ENCODE assay signal across 1 cellular context in genomic region chr1:197958438-197958837, GRCh38.
TF ChIP-seq lines count a peak whose summit lies in the region.

No MANE protein-coding gene starts in this region.

TF ChIP-seq in H1, 55 proteins besides CTCF, POLR2A, EP300 and RAD21 (continued from another document):
- TF ChIP-seq, protein P1, sequence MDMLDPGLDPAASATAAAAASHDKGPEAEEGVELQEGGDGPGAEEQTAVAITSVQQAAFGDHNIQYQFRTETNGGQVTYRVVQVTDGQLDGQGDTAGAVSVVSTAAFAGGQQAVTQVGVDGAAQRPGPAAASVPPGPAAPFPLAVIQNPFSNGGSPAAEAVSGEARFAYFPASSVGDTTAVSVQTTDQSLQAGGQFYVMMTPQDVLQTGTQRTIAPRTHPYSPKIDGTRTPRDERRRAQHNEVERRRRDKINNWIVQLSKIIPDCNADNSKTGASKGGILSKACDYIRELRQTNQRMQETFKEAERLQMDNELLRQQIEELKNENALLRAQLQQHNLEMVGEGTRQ (IDR thresholded peaks at IDR 0.05; ENCODE audit: low read length), result no peak
- TF ChIP-seq SP1 (IDR thresholded peaks at IDR 0.05; ENCODE audit: low read depth, low read length) (no peak), CBX8 (IDR thresholded peaks at IDR 0.05; ENCODE audit: borderline replicate concordance, low read depth, low read length) (no peak), ZNF274 (IDR thresholded peaks at IDR 0.05; ENCODE audit: borderline replicate concordance, extremely low read depth, low read length) (no peak), SAP30 (IDR thresholded peaks at IDR 0.05; ENCODE audit: insufficient read depth, insufficient replicate concordance, low read length) (no peak), RNF2 (IDR thresholded peaks at IDR 0.05; ENCODE audit: borderline replicate concordance, low read depth, low read length, missing control alignments, poor library complexity, severe bottlenecking) (no peak), TEAD4 (IDR thresholded peaks at IDR 0.05; ENCODE audit: low read depth, low read length) (no peak), SP2 (IDR thresholded peaks at IDR 0.05; ENCODE audit: low read length) (no peak), SIN3A (conservative IDR thresholded peaks at IDR 0.05 in 1 of 2, IDR thresholded peaks at IDR 0.05 in 1 of 2; ENCODE audit: low read depth in 1 of 2, low read length in 2 of 2) (no peak)
- TF ChIP-seq, protein P2, sequence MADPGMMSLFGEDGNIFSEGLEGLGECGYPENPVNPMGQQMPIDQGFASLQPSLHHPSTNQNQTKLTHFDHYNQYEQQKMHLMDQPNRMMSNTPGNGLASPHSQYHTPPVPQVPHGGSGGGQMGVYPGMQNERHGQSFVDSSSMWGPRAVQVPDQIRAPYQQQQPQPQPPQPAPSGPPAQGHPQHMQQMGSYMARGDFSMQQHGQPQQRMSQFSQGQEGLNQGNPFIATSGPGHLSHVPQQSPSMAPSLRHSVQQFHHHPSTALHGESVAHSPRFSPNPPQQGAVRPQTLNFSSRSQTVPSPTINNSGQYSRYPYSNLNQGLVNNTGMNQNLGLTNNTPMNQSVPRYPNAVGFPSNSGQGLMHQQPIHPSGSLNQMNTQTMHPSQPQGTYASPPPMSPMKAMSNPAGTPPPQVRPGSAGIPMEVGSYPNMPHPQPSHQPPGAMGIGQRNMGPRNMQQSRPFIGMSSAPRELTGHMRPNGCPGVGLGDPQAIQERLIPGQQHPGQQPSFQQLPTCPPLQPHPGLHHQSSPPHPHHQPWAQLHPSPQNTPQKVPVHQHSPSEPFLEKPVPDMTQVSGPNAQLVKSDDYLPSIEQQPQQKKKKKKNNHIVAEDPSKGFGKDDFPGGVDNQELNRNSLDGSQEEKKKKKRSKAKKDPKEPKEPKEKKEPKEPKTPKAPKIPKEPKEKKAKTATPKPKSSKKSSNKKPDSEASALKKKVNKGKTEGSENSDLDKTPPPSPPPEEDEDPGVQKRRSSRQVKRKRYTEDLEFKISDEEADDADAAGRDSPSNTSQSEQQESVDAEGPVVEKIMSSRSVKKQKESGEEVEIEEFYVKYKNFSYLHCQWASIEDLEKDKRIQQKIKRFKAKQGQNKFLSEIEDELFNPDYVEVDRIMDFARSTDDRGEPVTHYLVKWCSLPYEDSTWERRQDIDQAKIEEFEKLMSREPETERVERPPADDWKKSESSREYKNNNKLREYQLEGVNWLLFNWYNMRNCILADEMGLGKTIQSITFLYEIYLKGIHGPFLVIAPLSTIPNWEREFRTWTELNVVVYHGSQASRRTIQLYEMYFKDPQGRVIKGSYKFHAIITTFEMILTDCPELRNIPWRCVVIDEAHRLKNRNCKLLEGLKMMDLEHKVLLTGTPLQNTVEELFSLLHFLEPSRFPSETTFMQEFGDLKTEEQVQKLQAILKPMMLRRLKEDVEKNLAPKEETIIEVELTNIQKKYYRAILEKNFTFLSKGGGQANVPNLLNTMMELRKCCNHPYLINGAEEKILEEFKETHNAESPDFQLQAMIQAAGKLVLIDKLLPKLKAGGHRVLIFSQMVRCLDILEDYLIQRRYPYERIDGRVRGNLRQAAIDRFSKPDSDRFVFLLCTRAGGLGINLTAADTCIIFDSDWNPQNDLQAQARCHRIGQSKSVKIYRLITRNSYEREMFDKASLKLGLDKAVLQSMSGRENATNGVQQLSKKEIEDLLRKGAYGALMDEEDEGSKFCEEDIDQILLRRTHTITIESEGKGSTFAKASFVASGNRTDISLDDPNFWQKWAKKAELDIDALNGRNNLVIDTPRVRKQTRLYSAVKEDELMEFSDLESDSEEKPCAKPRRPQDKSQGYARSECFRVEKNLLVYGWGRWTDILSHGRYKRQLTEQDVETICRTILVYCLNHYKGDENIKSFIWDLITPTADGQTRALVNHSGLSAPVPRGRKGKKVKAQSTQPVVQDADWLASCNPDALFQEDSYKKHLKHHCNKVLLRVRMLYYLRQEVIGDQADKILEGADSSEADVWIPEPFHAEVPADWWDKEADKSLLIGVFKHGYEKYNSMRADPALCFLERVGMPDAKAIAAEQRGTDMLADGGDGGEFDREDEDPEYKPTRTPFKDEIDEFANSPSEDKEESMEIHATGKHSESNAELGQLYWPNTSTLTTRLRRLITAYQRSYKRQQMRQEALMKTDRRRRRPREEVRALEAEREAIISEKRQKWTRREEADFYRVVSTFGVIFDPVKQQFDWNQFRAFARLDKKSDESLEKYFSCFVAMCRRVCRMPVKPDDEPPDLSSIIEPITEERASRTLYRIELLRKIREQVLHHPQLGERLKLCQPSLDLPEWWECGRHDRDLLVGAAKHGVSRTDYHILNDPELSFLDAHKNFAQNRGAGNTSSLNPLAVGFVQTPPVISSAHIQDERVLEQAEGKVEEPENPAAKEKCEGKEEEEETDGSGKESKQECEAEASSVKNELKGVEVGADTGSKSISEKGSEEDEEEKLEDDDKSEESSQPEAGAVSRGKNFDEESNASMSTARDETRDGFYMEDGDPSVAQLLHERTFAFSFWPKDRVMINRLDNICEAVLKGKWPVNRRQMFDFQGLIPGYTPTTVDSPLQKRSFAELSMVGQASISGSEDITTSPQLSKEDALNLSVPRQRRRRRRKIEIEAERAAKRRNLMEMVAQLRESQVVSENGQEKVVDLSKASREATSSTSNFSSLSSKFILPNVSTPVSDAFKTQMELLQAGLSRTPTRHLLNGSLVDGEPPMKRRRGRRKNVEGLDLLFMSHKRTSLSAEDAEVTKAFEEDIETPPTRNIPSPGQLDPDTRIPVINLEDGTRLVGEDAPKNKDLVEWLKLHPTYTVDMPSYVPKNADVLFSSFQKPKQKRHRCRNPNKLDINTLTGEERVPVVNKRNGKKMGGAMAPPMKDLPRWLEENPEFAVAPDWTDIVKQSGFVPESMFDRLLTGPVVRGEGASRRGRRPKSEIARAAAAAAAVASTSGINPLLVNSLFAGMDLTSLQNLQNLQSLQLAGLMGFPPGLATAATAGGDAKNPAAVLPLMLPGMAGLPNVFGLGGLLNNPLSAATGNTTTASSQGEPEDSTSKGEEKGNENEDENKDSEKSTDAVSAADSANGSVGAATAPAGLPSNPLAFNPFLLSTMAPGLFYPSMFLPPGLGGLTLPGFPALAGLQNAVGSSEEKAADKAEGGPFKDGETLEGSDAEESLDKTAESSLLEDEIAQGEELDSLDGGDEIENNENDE (IDR thresholded peaks at IDR 0.05; ENCODE audit: insufficient replicate concordance, low read length), result no peak
